ENCODE assay signal across 8 cellular contexts in genomic region chr14:53151523-53151866, GRCh38. TPM values are rescaled to one million over a fixed set of nuclear protein-coding genes. Genes with fewer than 3 reads are reported as not detected.
DNase-seq lines count a peak whose midpoint lies in the region; ATAC-seq and TF ChIP-seq lines count a peak whose summit lies in the region.

No MANE protein-coding gene starts in this region.

- H3K36me3 ChIP-seq in SJSA1: peaks cover 13% of the 10 kb centered on the region
- H3K36me3 ChIP-seq in gastroesophageal sphincter: no peaks in the 10 kb centered on the region

- no peak for TF ChIP-seq POLR2A in gastroesophageal sphincter (IDR thresholded peaks at IDR 0.05)

- DNase-seq in SJSA1 (ENCODE audit: low read depth in 1 of 2, low spot score in 2 of 2) (no peak), sciatic nerve (ENCODE audit: low spot score) (no peak), kidney glomerular epithelial cell (lab: John Stamatoyannopoulos, UW) (no peak), SHP77 treated with DMSO at 0.1 percent for 48 hours (lab: John Stamatoyannopoulos, UW) (no peak), HUDEP-2 (lab: John Stamatoyannopoulos, UW; ENCODE audit: unreplicated experiment in 76 of 76) (no peak)
- DNase-seq in stimulated activated CD4-positive, alpha-beta T cell treated with anti-CD3 and anti-CD28 coated beads, Interleukin-4, amount 100 ng/mL, for 4 hours: no peak

- H3K9me3 ChIP-seq in SJSA1 (replicated peaks) (peaks cover 5% of the 10 kb centered on the region; the same call in 1 of the 2 replicates), gastroesophageal sphincter (no peaks in the 10 kb centered on the region)

- no peak overlapping the region for H3K27ac ChIP-seq in SJSA1
- H3K27ac ChIP-seq in gastroesophageal sphincter: peak overlapping the region in 3 of 4 donors; percentile 89 to 94 (median 91)

- H3K4me1 ChIP-seq in SJSA1 (replicated peaks): peaks cover 13% of the 10 kb centered on the region
- peaks cover 0 to 28% (median 5%) of the 10 kb centered on the region in 3 donors for H3K4me1 ChIP-seq in gastroesophageal sphincter

- ATAC-seq in gastroesophageal sphincter (no peak), sciatic nerve (peak; percentile 31)

- intact Hi-C loops in sciatic nerve (cut with DNase I): no loop called here

- H3K27me3 ChIP-seq in SJSA1 (replicated peaks) (no peaks in the 10 kb centered on the region), gastroesophageal sphincter (no peaks in the 10 kb centered on the region)

- no peak for TF ChIP-seq EP300 in gastroesophageal sphincter (IDR thresholded peaks at IDR 0.05)

- peak overlapping the region; percentile 96 for H3K4me3 ChIP-seq in GM12875 (ENCODE audit: low read depth, low read length)
- peak overlapping the region; percentile 88 for H3K4me3 ChIP-seq in SJSA1
- peak overlapping the region; percentile 83 to 85 for H3K4me3 ChIP-seq in gastroesophageal sphincter

- TF ChIP-seq CTCF in GM12875 (IDR thresholded peaks at IDR 0.05; ENCODE audit: borderline replicate concordance, insufficient read depth, low read depth, low read length): no peak
- TF ChIP-seq CTCF in gastroesophageal sphincter (IDR thresholded peaks at IDR 0.05): no peak

- 2 to 15% methylated on average over 5 to 7 of the region's 7 CpGs for WGBS in gastroesophageal sphincter (ENCODE audit: low coverage in 1 of 2), 2 donors

RNA-seq across cellular contexts. Expression of gene DDHD1, which starts 1.6 kb away (rescaled TPM):
- total RNA-seq in SJSA1 (2014; rRNA removed; shearing (Covaris generic)): 8.7 and 12.7 TPM in 2 replicates
- 10 to 100 TPM; 15.4 to 36.4 (median 20.7) TPM for total RNA-seq in gastroesophageal sphincter
- total RNA-seq in sciatic nerve: 31.6 TPM
